In the genomic region with DNA sequence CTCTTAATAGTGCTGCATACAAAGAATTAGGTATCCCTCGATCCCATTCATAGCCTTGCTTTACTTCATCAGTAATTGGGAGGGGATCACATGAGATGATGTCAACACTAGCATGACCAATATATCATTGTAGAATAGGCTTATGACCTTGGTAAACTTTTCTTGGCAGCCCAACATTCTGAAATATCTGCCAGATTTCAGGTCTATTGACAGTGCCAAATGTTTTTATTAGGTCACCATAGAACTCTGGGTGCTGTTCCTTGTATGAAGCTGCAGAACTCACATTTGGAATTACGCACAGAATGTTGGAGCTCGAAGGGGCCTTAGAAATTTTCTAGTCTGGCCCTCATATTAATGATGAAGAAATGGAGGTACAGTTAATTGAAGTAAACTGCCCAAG, we compare ENCODE assay signal across 27 cellular contexts.
"Had no signal": no experiment of that assay in that cellular context is flagged by ENCODE, and none has a peak within 500 bp of the region (broad histone marks: within the 10 kb centered on the region; RNA-seq: fewer than 3 reads in every experiment).

No MANE protein-coding gene starts in this region.

- H3K27ac ChIP-seq: left lung, neural progenitor cell, neutrophil, skin epidermis, stomach, testis, thyroid gland, transverse colon, upper lobe of left lung had no signal

- H3K9me3 ChIP-seq: testis, thyroid gland had no signal

- H3K36me3 ChIP-seq: left lung, neural progenitor cell, neutrophil, stomach, thyroid gland, transverse colon, upper lobe of left lung had no signal

- DNase-seq: hippocampal formation; kidney glomerular epithelial cell; left cardiac atrium; left lung; mesendoderm; naive B cell; natural killer cell; nephron progenitor cell; occipital lobe; right cardiac atrium; stimulated activated CD4-positive, alpha-beta T cell treated with anti-CD3 and anti-CD28 coated beads, Interleukin-12 subunit alpha, Interleukin-12 subunit beta, amount 100 ng/mL, for 4 hours; stimulated activated CD4-positive, alpha-beta T cell treated with anti-CD3 and anti-CD28 coated beads, Interleukin-15, amount 100 ng/mL, for 24 hours; stimulated activated CD4-positive, alpha-beta T cell treated with anti-CD3 and anti-CD28 coated beads, Interleukin-2, amount 100 ng/mL, for 24 hours; stimulated activated CD4-positive, alpha-beta T cell treated with anti-CD3 and anti-CD28 coated beads, Interleukin-4, amount 100 ng/mL, for 1 hour; stimulated activated naive B cell treated with anti-CD40 and anti-IgM and Interleukin-4, amounts not matched to agents 10 μg/mL and 1 μg/mL and 100 μg/mL, for 72 hours; stimulated activated naive CD8-positive, alpha-beta T cell treated with anti-CD3 and anti-CD28 coated beads, Interleukin-15, Interleukin-2, amounts not matched to agents 100 U/mL and 50 U/mL, for 24 hours; stomach; testis; thyroid gland; transverse colon; upper lobe of left lung had no signal

- H3K27me3 ChIP-seq: left lung, neural progenitor cell, neutrophil, stomach, testis, thyroid gland, transverse colon, upper lobe of left lung had no signal

- ATAC-seq: left cardiac atrium; left lung; natural killer cell; right cardiac atrium; sciatic nerve; stimulated activated naive B cell treated with anti-CD40 and anti-IgM and Interleukin-4, amounts not matched to agents 10 μg/mL and 1 μg/mL and 100 μg/mL, for 72 hours; stimulated activated naive CD8-positive, alpha-beta T cell treated with anti-CD3 and anti-CD28 coated beads, Interleukin-15, Interleukin-2, amounts not matched to agents 100 U/mL and 50 U/mL, for 24 hours had no signal

- FAIRE-seq: keratinocyte had no signal

- H3K4me1 ChIP-seq: left lung, stomach, testis, thyroid gland, transverse colon, upper lobe of left lung had no signal

- H3K4me3 ChIP-seq: left lung, lung, neural progenitor cell, skin epidermis, stomach, testis, thyroid gland, transverse colon, upper lobe of left lung had no signal
